3 cellular contexts compared by ENCODE assay signal in genomic region chr3:49691481-49691880, GRCh38. TPM values are rescaled to one million over a fixed set of nuclear protein-coding genes. Genes with fewer than 3 reads are reported as not detected.
"Had no signal": no experiment of that assay in that cellular context is flagged by ENCODE, and none has a peak within 500 bp of the region (broad histone marks: within the 10 kb centered on the region; RNA-seq: fewer than 3 reads in every experiment).

No MANE protein-coding gene starts in this region.

RNA-seq across cellular contexts. Expression of gene AMIGO3, which starts 28.0 kb away (rescaled TPM):
- total RNA-seq: activated CD4-positive, alpha-beta memory T cell treated with anti-CD3 and anti-CD28 coated beads for 36 hours; activated T-helper 2 cell treated with anti-CD3 and anti-CD28 coated beads, Interferon-gamma antibody, Interleukin-2, Interleukin-4, amounts not matched to agents 10 μg/mL and 5 μg/mL and 100 μg/mL, durations not matched to agents 14 hours and 24 hours and 36 hours; vagina had no signal
